In genomic region chr2:13522917-13523821, GRCh38 we compare ENCODE assay signal across 9 cellular contexts.
DNase-seq lines count a peak whose midpoint lies in the region; ATAC-seq and TF ChIP-seq lines count a peak whose summit lies in the region.
"Had no signal": no experiment of that assay in that cellular context is flagged by ENCODE, and none has a peak within 500 bp of the region (broad histone marks: within the 10 kb centered on the region; RNA-seq: fewer than 3 reads in every experiment).

No MANE protein-coding gene starts in this region.

- no peaks in the 10 kb centered on the region for H4K20me1 ChIP-seq in H9 (ENCODE audit: control insufficient read depth, insufficient read depth, insufficient read length)

- no peak overlapping the region for H3K9ac ChIP-seq in H9 (ENCODE audit: extremely low read depth, insufficient read length, low read length)

- no peak overlapping the region for H3T11ph ChIP-seq in H9 (ENCODE audit: low read length)

- H4K8ac ChIP-seq in H9 (replicated peaks; ENCODE audit: insufficient read length, low read depth, low read length) = no peak overlapping the region

- no peaks in the 10 kb centered on the region for H3K9me3 Mint-ChIP-seq in Calu3 (ENCODE audit: low read depth, unreplicated experiment)
- H3K9me3 Mint-ChIP-seq in H9 = no peaks in the 10 kb centered on the region
- peaks cover 1% of the 10 kb centered on the region for H3K9me3 Mint-ChIP-seq in activated naive CD4-positive, alpha-beta T cell treated with anti-CD3 and anti-CD28 coated beads, Interleukin-2, amount 10 ng/mL, durations not matched to agents 7 days and 5 days

- H3K27me3 ChIP-seq in H9 (ENCODE audit: insufficient read depth, low read length) = no peaks in the 10 kb centered on the region
- H3K27me3 ChIP-seq: right lobe of liver had no signal

- DNase-seq in Calu3 (peak; percentile 72), epithelial cell of esophagus (ENCODE audit: low read depth) (peak; percentile 86), NCI-H1105 treated with DMSO at 0.1 percent for 48 hours (lab: John Stamatoyannopoulos, UW) (no peak), H9 (no peak), NCI-H524 treated with DMSO at 0.1 percent for 48 hours (lab: John Stamatoyannopoulos, UW) (no peak)
- DNase-seq in activated naive CD4-positive, alpha-beta T cell treated with anti-CD3 and anti-CD28 coated beads, Interleukin-2, amount 10 ng/mL, durations not matched to agents 7 days and 5 days = no peak
- DNase-seq: right lobe of liver had no signal

- H3K36me3 Mint-ChIP-seq in Calu3 (ENCODE audit: insufficient read depth, unreplicated experiment) (peaks cover 10% of the 10 kb centered on the region), H9 (ENCODE audit: insufficient read depth in 1 of 3, low read depth in 3 of 3) (no peaks in the 10 kb centered on the region)
- H3K36me3 Mint-ChIP-seq in activated naive CD4-positive, alpha-beta T cell treated with anti-CD3 and anti-CD28 coated beads, Interleukin-2, amount 10 ng/mL, durations not matched to agents 7 days and 5 days = no peaks in the 10 kb centered on the region

- H2BK5ac ChIP-seq in H9 (ENCODE audit: insufficient read length, low read length) = no peak overlapping the region

- ATAC-seq in GM19452 (IDR thresholded peaks at IDR 0.05; ENCODE audit: unreplicated experiment) (peak; percentile 91), HG03175 (IDR thresholded peaks at IDR 0.05; ENCODE audit: unreplicated experiment) (peak; percentile 96)

- no peak overlapping the region for H2BK20ac ChIP-seq in H9 (ENCODE audit: low read depth, low read length, poor library complexity, severe bottlenecking)

- no peaks in the 10 kb centered on the region for H3K79me2 ChIP-seq in H9 (ENCODE audit: insufficient read depth, low read length)

- H3K23ac ChIP-seq in H9 (ENCODE audit: insufficient read length, low read depth, low read length) = no peak overlapping the region

- H3K4me2 ChIP-seq in H9 (ENCODE audit: insufficient read depth, insufficient read length, low read length) = no peak overlapping the region

- no peak overlapping the region for H4K91ac ChIP-seq in H9 (ENCODE audit: insufficient read length, low read depth, low read length)

- H3K9me3 ChIP-seq in H9 (ENCODE audit: control insufficient read depth, low read depth, low read length) = no peaks in the 10 kb centered on the region
- H3K9me3 ChIP-seq: right lobe of liver had no signal

- H2BK120ac ChIP-seq in H9 (ENCODE audit: low read depth, low read length, poor library complexity, severe bottlenecking) = no peak overlapping the region

- H4K5ac ChIP-seq in H9 (ENCODE audit: insufficient read length, low read depth, low read length) = no peak overlapping the region

- H3K4me3 ChIP-seq in epithelial cell of esophagus (ENCODE audit: low read length) = peak overlapping the region; percentile 16
- H3K4me3 ChIP-seq: right lobe of liver had no signal

- H3K27ac Mint-ChIP-seq in Calu3 (ENCODE audit: unreplicated experiment) = peak overlapping the region; percentile 79
- H3K27ac Mint-ChIP-seq in H9 = no peak overlapping the region
- H3K27ac Mint-ChIP-seq in activated naive CD4-positive, alpha-beta T cell treated with anti-CD3 and anti-CD28 coated beads, Interleukin-2, amount 10 ng/mL, durations not matched to agents 7 days and 5 days = no peak overlapping the region

- no peaks in the 10 kb centered on the region for H3K27me3 Mint-ChIP-seq in Calu3 (ENCODE audit: unreplicated experiment)
- peaks cover 3% of the 10 kb centered on the region for H3K27me3 Mint-ChIP-seq in H9 (ENCODE audit: low read depth)
- H3K27me3 Mint-ChIP-seq in activated naive CD4-positive, alpha-beta T cell treated with anti-CD3 and anti-CD28 coated beads, Interleukin-2, amount 10 ng/mL, durations not matched to agents 7 days and 5 days = no peaks in the 10 kb centered on the region

- no TSS peak for BruUV-seq in Calu3 (replicated peaks; lab: Mats Ljungman, UMichigan)

- H3K27ac ChIP-seq in H9 (ENCODE audit: insufficient read length, low read depth, low read length) = no peak overlapping the region
- H3K27ac ChIP-seq: right lobe of liver had no signal

- no peak overlapping the region for H2BK15ac ChIP-seq in H9 (ENCODE audit: low read depth, low read length)

- intact Hi-C loops in Calu3 (cut with micrococcal nuclease; ENCODE audit: unreplicated experiment) = loop anchor here (10.0 kb wide), 2 partner anchors 298 to 762 kb away; no protein-coding TSS in a partner anchor

- H3K18ac ChIP-seq in H9 (ENCODE audit: insufficient read length, low read depth, low read length) = no peak overlapping the region

- H3K4me1 ChIP-seq in H9 (ENCODE audit: insufficient read depth, low read length) = no peaks in the 10 kb centered on the region
- H3K4me1 ChIP-seq: right lobe of liver had no signal

- H3K4me3 Mint-ChIP-seq in Calu3 (ENCODE audit: low read depth, unreplicated experiment) = peak overlapping the region; percentile 54
- H3K4me3 Mint-ChIP-seq in H9 = no peak overlapping the region
- no peak overlapping the region for H3K4me3 Mint-ChIP-seq in activated naive CD4-positive, alpha-beta T cell treated with anti-CD3 and anti-CD28 coated beads, Interleukin-2, amount 10 ng/mL, durations not matched to agents 7 days and 5 days

- no peaks in the 10 kb centered on the region for H3K79me1 ChIP-seq in H9 (ENCODE audit: insufficient read depth, low read depth, low read length, poor library complexity, severe bottlenecking)

- no peaks in the 10 kb centered on the region for H3K23me2 ChIP-seq in H9 (ENCODE audit: insufficient read length, low read depth, low read length, poor library complexity, severe bottlenecking)

- no peak overlapping the region for H3K56ac ChIP-seq in H9 (ENCODE audit: insufficient read length, low read depth, low read length)

- H2BK12ac ChIP-seq in H9 (ENCODE audit: insufficient read length, low read depth, low read length) = no peak overlapping the region

- H2AFZ ChIP-seq in H9 (ENCODE audit: low read length) = no peak overlapping the region

- peaks cover 40% of the 10 kb centered on the region for H3K4me1 Mint-ChIP-seq in Calu3 (ENCODE audit: low read depth, unreplicated experiment)
- H3K4me1 Mint-ChIP-seq in H9 = peaks cover 8 to 11% of the 10 kb centered on the region in 2 experiments
- no peaks in the 10 kb centered on the region for H3K4me1 Mint-ChIP-seq in activated naive CD4-positive, alpha-beta T cell treated with anti-CD3 and anti-CD28 coated beads, Interleukin-2, amount 10 ng/mL, durations not matched to agents 7 days and 5 days

- TF ChIP-seq CTCF in Calu3 (IDR thresholded peaks at IDR 0.05; ENCODE audit: unreplicated experiment) (no peak), epithelial cell of esophagus (IDR thresholded peaks at IDR 0.05; ENCODE audit: insufficient read depth, low read depth, low read length, missing control alignments) (peak; percentile 37), H9 (conservative IDR thresholded peaks at IDR 0.05) (no peak; the same call in 2 of the 3 replicates)

- CTCF ChIA-PET in Calu3 (lab: Charles Lee) = interaction anchor here (0.7 to 0.9 kb wide), 2 partner anchors 9 to 137 kb away, joined by 3 to 4 read pairs; no protein-coding TSS in a partner anchor
- CTCF ChIA-PET in activated naive CD4-positive, alpha-beta T cell treated with anti-CD3 and anti-CD28 coated beads, Interleukin-2, amount 10 ng/mL, durations not matched to agents 7 days and 5 days (lab: Charles Lee) = no interaction called here

- H2AK5ac ChIP-seq in H9 (ENCODE audit: insufficient read length, low read length) = no peak overlapping the region

- H3K4ac ChIP-seq in H9 (ENCODE audit: low read depth, low read length) = no peak overlapping the region

- WGBS in H9 (ENCODE audit: extremely low coverage, insufficient read length, low lambda C conversion rate) = no CpG with 5 or more reads among the region's 6 CpGs

- H3K14ac ChIP-seq in H9 (ENCODE audit: insufficient read depth, low read length) = no peak overlapping the region

Comparison
In these comparisons a context has a peak if more than half of its experiments do, and no peak if none do; other contexts are left out.
1. DNase-seq: peak in Calu3 (single experiment) and epithelial cell of esophagus (single experiment); none in NCI-H1105 treated with DMSO at 0.1 percent for 48 hours (single experiment), H9 (single experiment), NCI-H524 treated with DMSO at 0.1 percent for 48 hours (single experiment) and activated naive CD4-positive, alpha-beta T cell treated with anti-CD3 and anti-CD28 coated beads, Interleukin-2, amount 10 ng/mL, durations not matched to agents 7 days and 5 days (single experiment).